ENCODE assay signal across 22 cellular contexts in genomic region chr21:36890086-36890485, GRCh38.
A peak's percentile ranks its signal among the peaks of the same experiment; 100 is the strongest.
DNase-seq lines count a peak whose midpoint lies in the region; ATAC-seq and TF ChIP-seq lines count a peak whose summit lies in the region.
"Had no signal": no experiment of that assay in that cellular context is flagged by ENCODE, and none has a peak within 500 bp of the region (broad histone marks: within the 10 kb centered on the region; RNA-seq: fewer than 3 reads in every experiment).

No MANE protein-coding gene starts in this region.

- no peak overlapping the region for H3K4me3 Mint-ChIP-seq in osteocyte (ENCODE audit: unreplicated experiment)
- no peak overlapping the region for H3K4me3 Mint-ChIP-seq in activated CD4-positive, alpha-beta memory T cell treated with anti-CD3 and anti-CD28 coated beads for 36 hours
- H3K4me3 Mint-ChIP-seq: B cell; CD4-positive, CD25-positive, alpha-beta regulatory T cell had no signal

- CTCF ChIA-PET in activated CD4-positive, alpha-beta memory T cell treated with anti-CD3 and anti-CD28 coated beads for 36 hours (lab: Charles Lee): no interaction called here

- POLR2A ChIA-PET in activated CD4-positive, alpha-beta memory T cell treated with anti-CD3 and anti-CD28 coated beads for 36 hours (lab: Charles Lee): no interaction called here

- H2AFZ ChIP-seq in ACC112 (ENCODE audit: low read length, unreplicated experiment): no peak overlapping the region

- H3K4me1 Mint-ChIP-seq in osteocyte (ENCODE audit: unreplicated experiment): peaks cover 4% of the 10 kb centered on the region
- no peaks in the 10 kb centered on the region for H3K4me1 Mint-ChIP-seq in activated CD4-positive, alpha-beta memory T cell treated with anti-CD3 and anti-CD28 coated beads for 36 hours (ENCODE audit: low read depth)
- H3K4me1 Mint-ChIP-seq: B cell had no signal

- no peaks in the 10 kb centered on the region for H3K27me3 ChIP-seq in ACC112 (ENCODE audit: insufficient read depth, low read length)

- no peak for TF ChIP-seq CTCF in osteocyte (IDR thresholded peaks at IDR 0.05)

- peaks cover 21% of the 10 kb centered on the region for H3K36me3 Mint-ChIP-seq in osteocyte (ENCODE audit: unreplicated experiment)
- H3K36me3 Mint-ChIP-seq in activated CD4-positive, alpha-beta memory T cell treated with anti-CD3 and anti-CD28 coated beads for 36 hours: peaks cover 38% of the 10 kb centered on the region

- DNase-seq in EH (ENCODE audit: low read depth): peak; percentile 21
- DNase-seq in astrocyte of the hippocampus (ENCODE audit: low read depth, low spot score): peak; percentile 7
- DNase-seq in osteocyte (ENCODE audit: extremely low spot score, unreplicated experiment): no peak
- no peak for DNase-seq in posterior vena cava (ENCODE audit: low spot score)
- DNase-seq in stimulated activated CD4-positive, alpha-beta T cell treated with anti-CD3 and anti-CD28 coated beads, Interleukin-4, amount 100 ng/mL, for 1 hour: no peak
- DNase-seq in activated CD4-positive, alpha-beta memory T cell treated with anti-CD3 and anti-CD28 coated beads for 36 hours: no peak
- DNase-seq: CD4-positive, CD25-positive, alpha-beta regulatory T cell; COR-L47; DMS 273 treated with DMSO at 0.1 percent for 48 hours; DND-41; GDM1; HCEC 1CT; MM.1S; NCI-H1092 treated with DMSO at 0.1 percent for 48 hours; NCI-H2081; NCI-H774; OCI-M1; SHP77 treated with DMSO at 0.1 percent for 48 hours; SK-N-SH had no signal

- H3K36me3 ChIP-seq in ACC112 (ENCODE audit: insufficient read depth, low read length): peaks cover 10% of the 10 kb centered on the region; the same call in 1 of the 2 replicates

- no peak overlapping the region for H3K4me3 ChIP-seq in ACC112 (ENCODE audit: low read depth, low read length)

- H3K27me3 Mint-ChIP-seq in osteocyte (ENCODE audit: unreplicated experiment): no peaks in the 10 kb centered on the region
- no peaks in the 10 kb centered on the region for H3K27me3 Mint-ChIP-seq in activated CD4-positive, alpha-beta memory T cell treated with anti-CD3 and anti-CD28 coated beads for 36 hours
- H3K27me3 Mint-ChIP-seq: B cell; CD4-positive, CD25-positive, alpha-beta regulatory T cell had no signal

- H3K9me3 Mint-ChIP-seq in osteocyte (ENCODE audit: unreplicated experiment): no peaks in the 10 kb centered on the region
- H3K9me3 Mint-ChIP-seq in activated CD4-positive, alpha-beta memory T cell treated with anti-CD3 and anti-CD28 coated beads for 36 hours: no peaks in the 10 kb centered on the region
- H3K9me3 Mint-ChIP-seq: CD4-positive, CD25-positive, alpha-beta regulatory T cell had no signal

- no peaks in the 10 kb centered on the region for H3K79me2 ChIP-seq in ACC112 (ENCODE audit: control insufficient read depth, insufficient read depth, low read length, unreplicated experiment)

- no peak for ATAC-seq in HG03442 (IDR thresholded peaks at IDR 0.05; ENCODE audit: unreplicated experiment)

- intact Hi-C loops in posterior vena cava (cut with DNase I): no loop called here
- intact Hi-C loops in activated CD4-positive, alpha-beta memory T cell treated with anti-CD3 and anti-CD28 coated beads for 36 hours (cut with micrococcal nuclease): no loop called here

- peak overlapping the region; percentile 49; the same call in 1 of the 2 replicates for H3K27ac ChIP-seq in ACC112 (ENCODE audit: low read depth, low read length)

- H3K27ac Mint-ChIP-seq in osteocyte (ENCODE audit: unreplicated experiment): peak overlapping the region; percentile 32
- no peak overlapping the region for H3K27ac Mint-ChIP-seq in activated CD4-positive, alpha-beta memory T cell treated with anti-CD3 and anti-CD28 coated beads for 36 hours
- H3K27ac Mint-ChIP-seq: B cell; CD4-positive, CD25-positive, alpha-beta regulatory T cell had no signal

- peaks cover 8% of the 10 kb centered on the region for H3K4me1 ChIP-seq in ACC112 (ENCODE audit: control insufficient read depth, insufficient read depth, low read length, unreplicated experiment)

Comparison
In these comparisons a context has a peak if more than half of its experiments do, and no peak if none do; other contexts are left out.
1. DNase-seq: peak in EH (single experiment) and astrocyte of the hippocampus (single experiment); none in osteocyte (single experiment), posterior vena cava (single experiment), stimulated activated CD4-positive, alpha-beta T cell treated with anti-CD3 and anti-CD28 coated beads, Interleukin-4, amount 100 ng/mL, for 1 hour (single experiment) and activated CD4-positive, alpha-beta memory T cell treated with anti-CD3 and anti-CD28 coated beads for 36 hours (single experiment).